ENCODE assay signal across 8 cellular contexts in genomic region chr19:52170304-52170703, GRCh38. TPM values are rescaled to one million over a fixed set of nuclear protein-coding genes. Genes with fewer than 3 reads are reported as not detected.
A peak's percentile ranks its signal among the peaks of the same experiment; 100 is the strongest.
DNase-seq lines count a peak whose midpoint lies in the region; ATAC-seq and TF ChIP-seq lines count a peak whose summit lies in the region.

No MANE protein-coding gene starts in this region.

- ATAC-seq in activated B cell treated with CpG ODN at 0.5 μM for 24 hours (ENCODE audit: low read depth): no peak

- CTCF ChIA-PET in activated B cell treated with CpG ODN at 0.5 μM for 24 hours (lab: Charles Lee): no interaction called here

- H3K4me1 Mint-ChIP-seq in activated B cell treated with CpG ODN at 0.5 μM for 24 hours (peaks cover 27% of the 10 kb centered on the region), glutamatergic neuron (ENCODE audit: low read depth, unreplicated experiment) (peaks cover 3% of the 10 kb centered on the region)

- H3K36me3 Mint-ChIP-seq in activated B cell treated with CpG ODN at 0.5 μM for 24 hours (ENCODE audit: low read depth) (peaks cover 50% of the 10 kb centered on the region), glutamatergic neuron (ENCODE audit: unreplicated experiment) (peaks cover 23% of the 10 kb centered on the region)

- DNase-seq in GM12865 (ENCODE audit: low read depth) (no peak), activated B cell treated with CpG ODN at 0.5 μM for 24 hours (no peak), glutamatergic neuron (no peak), skeletal muscle cell (ENCODE audit: low read depth) (no peak), ureter (ENCODE audit: low spot score) (no peak), NCI-H82 (lab: John Stamatoyannopoulos, UW) (no peak), posterior cingulate gyrus (no peak), NK-92 (lab: John Stamatoyannopoulos, UW; ENCODE audit: unreplicated experiment) (no peak)

- H3K27me3 Mint-ChIP-seq in activated B cell treated with CpG ODN at 0.5 μM for 24 hours (no peaks in the 10 kb centered on the region), glutamatergic neuron (ENCODE audit: unreplicated experiment) (peaks cover 1% of the 10 kb centered on the region)

- intact Hi-C loops in activated B cell treated with CpG ODN at 0.5 μM for 24 hours (cut with micrococcal nuclease) (no loop called here), posterior cingulate gyrus (cut with DNase I) (no loop called here)

- POLR2A ChIA-PET in activated B cell treated with CpG ODN at 0.5 μM for 24 hours (lab: Charles Lee): interaction anchor here (0.8 to 1.4 kb wide), 2 partner anchors 19 to 142 kb away, joined by 3 to 6 read pairs; partner anchors contain the start of genes PPP2R1A and ZNF614

- TF ChIP-seq CTCF in GM12865 (IDR thresholded peaks at IDR 0.05; ENCODE audit: insufficient read depth, low read depth, low read length, missing control alignments) (no peak), activated B cell treated with CpG ODN at 0.5 μM for 24 hours (IDR thresholded peaks at IDR 0.05) (no peak), glutamatergic neuron (IDR thresholded peaks at IDR 0.05; ENCODE audit: partially characterized antibody, unreplicated experiment) (no peak)

- no peaks in the 10 kb centered on the region for H3K9me3 Mint-ChIP-seq in activated B cell treated with CpG ODN at 0.5 μM for 24 hours
- H3K9me3 Mint-ChIP-seq in glutamatergic neuron (ENCODE audit: unreplicated experiment): peaks cover 13% of the 10 kb centered on the region

- H3K4me3 ChIP-seq in GM12865 (ENCODE audit: low read depth, low read length) (peak overlapping the region; percentile 81), skeletal muscle cell (ENCODE audit: low read depth, low read length) (peak overlapping the region; percentile 71)

- peak overlapping the region; percentile 97 for H3K4me3 Mint-ChIP-seq in activated B cell treated with CpG ODN at 0.5 μM for 24 hours
- H3K4me3 Mint-ChIP-seq in glutamatergic neuron (ENCODE audit: unreplicated experiment): peak overlapping the region; percentile 97

- H3K27ac Mint-ChIP-seq in activated B cell treated with CpG ODN at 0.5 μM for 24 hours (peak overlapping the region; percentile 96), glutamatergic neuron (ENCODE audit: unreplicated experiment) (peak overlapping the region; percentile 87)

RNA-seq across cellular contexts. Expression of gene ZNF836, which starts 1.1 kb away (rescaled TPM):
- total RNA-seq in activated B cell treated with CpG ODN at 0.5 μM for 24 hours: 27.4 and 28.0 TPM in 2 replicates
- 29.7 TPM for total RNA-seq in glutamatergic neuron (ENCODE audit: unreplicated experiment)
- total RNA-seq in ureter: 22.0 TPM

RNA-seq across cellular contexts. Expression of gene PPP2R1A, which starts 19.5 kb away (rescaled TPM):
- 244 and 245 TPM in 2 replicates for total RNA-seq in activated B cell treated with CpG ODN at 0.5 μM for 24 hours
- 311 TPM for total RNA-seq in glutamatergic neuron (ENCODE audit: unreplicated experiment)
- 259 TPM for total RNA-seq in ureter

RNA-seq across cellular contexts. Expression of gene ZNF616, which starts 30.6 kb away (rescaled TPM):
- total RNA-seq in activated B cell treated with CpG ODN at 0.5 μM for 24 hours: 7.3 and 7.4 TPM in 2 replicates
- total RNA-seq in glutamatergic neuron (ENCODE audit: unreplicated experiment): 22.5 TPM
- 16.0 TPM for total RNA-seq in ureter
